Comparison of ENCODE assay signal across 19 cellular contexts in genomic region chr7:11355571-11355970, GRCh38.
"Had no signal": no experiment of that assay in that cellular context is flagged by ENCODE, and none has a peak within 500 bp of the region (broad histone marks: within the 10 kb centered on the region; RNA-seq: fewer than 3 reads in every experiment).

No MANE protein-coding gene starts in this region.

- H3K36me3 Mint-ChIP-seq: IgD-negative memory B cell had no signal

- FAIRE-seq: HTR-8/SVneo had no signal

- H3K27ac Mint-ChIP-seq: IgD-negative memory B cell had no signal

- ATAC-seq: Panc1, PC-3 had no signal

- DNase-seq: KBM-7, MV-4-11, NCI-H1048, NCI-H1105, NCI-H1417, NCI-H1436 treated with DMSO at 0.1 percent for 48 hours, NCI-H1694 treated with DMSO at 0.1 percent for 48 hours, NCI-H1930, NCI-H2081, NCI-H2107, NCI-H2227 treated with DMSO at 0.1 percent for 48 hours, NCI-H774, PC-3, SHP77, SK-N-SH had no signal

- H3K4me1 Mint-ChIP-seq: IgD-negative memory B cell had no signal

- H3K9me3 ChIP-seq: SK-N-SH had no signal

- H3K4me3 Mint-ChIP-seq: IgD-negative memory B cell had no signal

- H3K27ac ChIP-seq: RWPE1 had no signal
